15 cellular contexts compared by ENCODE assay signal in genomic region chr2:50097118-50097517, GRCh38.
DNase-seq lines count a peak whose midpoint lies in the region; ATAC-seq and TF ChIP-seq lines count a peak whose summit lies in the region.
"Had no signal": no experiment of that assay in that cellular context is flagged by ENCODE, and none has a peak within 500 bp of the region (broad histone marks: within the 10 kb centered on the region; RNA-seq: fewer than 3 reads in every experiment).

No MANE protein-coding gene starts in this region.

- no peaks in the 10 kb centered on the region for H3K79me2 ChIP-seq in neural progenitor cell (ENCODE audit: low read depth)

- TF ChIP-seq CTCF in glutamatergic neuron (IDR thresholded peaks at IDR 0.05; ENCODE audit: partially characterized antibody, unreplicated experiment) (no peak), neural progenitor cell (IDR thresholded peaks at IDR 0.05) (no peak), heart right ventricle (IDR thresholded peaks at IDR 0.05) (no peak)

- H2AFZ ChIP-seq in neural progenitor cell (replicated peaks): no peak overlapping the region
- H2AFZ ChIP-seq: GM23248 had no signal

- peaks cover 9% of the 10 kb centered on the region for H3K4me1 Mint-ChIP-seq in glutamatergic neuron (ENCODE audit: low read depth, unreplicated experiment)
- peaks cover 3% of the 10 kb centered on the region for H3K4me1 Mint-ChIP-seq in neural progenitor cell
- H3K4me1 Mint-ChIP-seq in activated T-cell treated with anti-CD3 and anti-CD28 coated beads, Interleukin-2, amount 50 U/mL, for 4 hours (ENCODE audit: low read depth): no peaks in the 10 kb centered on the region

- H3K4me3 Mint-ChIP-seq in glutamatergic neuron (ENCODE audit: unreplicated experiment) (no peak overlapping the region), neural progenitor cell (no peak overlapping the region)
- no peak overlapping the region for H3K4me3 Mint-ChIP-seq in activated T-cell treated with anti-CD3 and anti-CD28 coated beads, Interleukin-2, amount 50 U/mL, for 4 hours
- H3K4me3 Mint-ChIP-seq: CD4-positive, alpha-beta T cell had no signal

- peak overlapping the region; percentile 36 for H3K27ac Mint-ChIP-seq in glutamatergic neuron (ENCODE audit: unreplicated experiment)
- H3K27ac Mint-ChIP-seq in neural progenitor cell: no peak overlapping the region
- H3K27ac Mint-ChIP-seq: CD4-positive, alpha-beta T cell had no signal

- intact Hi-C loops in heart right ventricle (cut with DNase I): no loop called here

- H3K27me3 Mint-ChIP-seq in glutamatergic neuron (ENCODE audit: unreplicated experiment) (peaks cover 2% of the 10 kb centered on the region), neural progenitor cell (ENCODE audit: insufficient read depth, low read depth) (peaks cover 2% of the 10 kb centered on the region)
- no peaks in the 10 kb centered on the region for H3K27me3 Mint-ChIP-seq in activated T-cell treated with anti-CD3 and anti-CD28 coated beads, Interleukin-2, amount 50 U/mL, for 4 hours (ENCODE audit: low read depth)
- H3K27me3 Mint-ChIP-seq: CD4-positive, alpha-beta T cell had no signal

- H3K27ac ChIP-seq in neural progenitor cell (no peak overlapping the region), heart right ventricle (no peak overlapping the region)
- H3K27ac ChIP-seq: 22Rv1, A549, C4-2B, GM23248 had no signal

- no peaks in the 10 kb centered on the region for H3F3A ChIP-seq in neural progenitor cell (ENCODE audit: low read depth)

- no peaks in the 10 kb centered on the region for H3K9me3 ChIP-seq in neural progenitor cell (ENCODE audit: low read depth)
- H3K9me3 ChIP-seq in heart right ventricle: no peaks in the 10 kb centered on the region
- H3K9me3 ChIP-seq: A549, Caco-2, HAP-1 had no signal

- H3K36me3 Mint-ChIP-seq in glutamatergic neuron (ENCODE audit: unreplicated experiment) (no peaks in the 10 kb centered on the region), neural progenitor cell (no peaks in the 10 kb centered on the region)
- no peaks in the 10 kb centered on the region for H3K36me3 Mint-ChIP-seq in activated T-cell treated with anti-CD3 and anti-CD28 coated beads, Interleukin-2, amount 50 U/mL, for 4 hours (ENCODE audit: insufficient read depth)

- DNase-seq in NCI-H82 (lab: John Stamatoyannopoulos, UW) (peak; percentile 23), NCI-H82 treated with DMSO at 0.1 percent for 48 hours (lab: John Stamatoyannopoulos, UW; ENCODE audit: unreplicated experiment) (no peak), glutamatergic neuron (no peak), neural progenitor cell (ENCODE audit: low spot score) (peak; percentile 19), midbrain (lab: John Stamatoyannopoulos, UW) (no peak), heart right ventricle (no peak)
- no peak for DNase-seq in activated T-cell treated with anti-CD3 and anti-CD28 coated beads, Interleukin-2, amount 50 U/mL, for 4 hours
- DNase-seq: AML-193; Caco-2; CD4-positive, alpha-beta T cell; GM23248 had no signal

- H3K27me3 ChIP-seq in neural progenitor cell: no peaks in the 10 kb centered on the region
- H3K27me3 ChIP-seq in heart right ventricle: no peaks in the 10 kb centered on the region

- no peaks in the 10 kb centered on the region for H3K9me3 Mint-ChIP-seq in glutamatergic neuron (ENCODE audit: unreplicated experiment)
- no peaks in the 10 kb centered on the region for H3K9me3 Mint-ChIP-seq in neural progenitor cell
- no peaks in the 10 kb centered on the region for H3K9me3 Mint-ChIP-seq in activated T-cell treated with anti-CD3 and anti-CD28 coated beads, Interleukin-2, amount 50 U/mL, for 4 hours

- no peaks in the 10 kb centered on the region for H4K20me1 ChIP-seq in neural progenitor cell (ENCODE audit: low read depth)

- no peak overlapping the region for H3K9ac ChIP-seq in neural progenitor cell
- H3K9ac ChIP-seq: GM23248 had no signal

- 24 to 35% methylated on average over 1 of the region's 1 CpG for WGBS in heart right ventricle, 2 donors

- H3K36me3 ChIP-seq in neural progenitor cell (no peaks in the 10 kb centered on the region), heart right ventricle (no peaks in the 10 kb centered on the region)
- H3K36me3 ChIP-seq: HAP-1 had no signal

- no peak overlapping the region for H3K4me3 ChIP-seq in neural progenitor cell
- no peak overlapping the region for H3K4me3 ChIP-seq in heart right ventricle
- H3K4me3 ChIP-seq: A549, GM23248, HAP-1 had no signal

- ATAC-seq in heart right ventricle: no peak
- ATAC-seq in activated T-cell treated with anti-CD3 and anti-CD28 coated beads, Interleukin-2, amount 50 U/mL, for 4 hours: no peak
- ATAC-seq: A549 had no signal

- H3K4me2 ChIP-seq in neural progenitor cell: no peak overlapping the region
- H3K4me2 ChIP-seq: A549 had no signal

- peaks cover 5% of the 10 kb centered on the region for H3K4me1 ChIP-seq in neural progenitor cell
- H3K4me1 ChIP-seq in heart right ventricle: no peaks in the 10 kb centered on the region
- H3K4me1 ChIP-seq: A549, Caco-2, HAP-1 had no signal

Comparison
In these comparisons a context has a peak if more than half of its experiments do, and no peak if none do; other contexts are left out.
1. DNase-seq: peak in NCI-H82 (single experiment) and neural progenitor cell (single experiment); none in NCI-H82 treated with DMSO at 0.1 percent for 48 hours (single experiment), glutamatergic neuron (single experiment), midbrain (single experiment), heart right ventricle (0 of 2) and activated T-cell treated with anti-CD3 and anti-CD28 coated beads, Interleukin-2, amount 50 U/mL, for 4 hours (single experiment).